Comparison of ENCODE assay signal across 1 cellular context in genomic region chr12:2583642-2584041, GRCh38.
TF ChIP-seq lines count a peak whose summit lies in the region.

No MANE protein-coding gene starts in this region.

TF ChIP-seq in GM23338, 12 proteins besides CTCF, POLR2A, EP300 and RAD21 (continued from another document):
- TF ChIP-seq REST (IDR thresholded peaks at IDR 0.05; ENCODE audit: unreplicated experiment) (no peak), POLR2AphosphoS5 (IDR thresholded peaks at IDR 0.05; ENCODE audit: low read depth) (no peak), STAT1 (IDR thresholded peaks at IDR 0.05; ENCODE audit: unreplicated experiment) (no peak), EZH2phosphoT487 (IDR thresholded peaks at IDR 0.05; ENCODE audit: unreplicated experiment) (no peak), ZNF114 (CRISPR knock-in tag; IDR thresholded peaks at IDR 0.05) (no peak), JUNB (IDR thresholded peaks at IDR 0.05; ENCODE audit: unreplicated experiment) (no peak), NANOG (IDR thresholded peaks at IDR 0.05; ENCODE audit: borderline replicate concordance) (no peak), ZNF331 (CRISPR knock-in tag; IDR thresholded peaks at IDR 0.05; ENCODE audit: low read depth) (no peak)
